ENCODE assay signal across 8 cellular contexts in genomic region chr12:56221233-56221756, GRCh38. TPM values are rescaled to one million over a fixed set of nuclear protein-coding genes. Genes with fewer than 3 reads are reported as not detected.
DNase-seq lines count a peak whose midpoint lies in the region; ATAC-seq, FAIRE-seq and TF ChIP-seq lines count a peak whose summit lies in the region.

No MANE protein-coding gene starts in this region.

- intact Hi-C loops in endothelial cell of umbilical vein (cut with micrococcal nuclease) (no loop called here), upper lobe of right lung (cut with DNase I) (no loop called here)

- CTCF ChIA-PET in AG04450 (lab: Charles Lee) (interaction anchor here (0.8 to 4.2 kb wide), 10 partner anchors 14 to 102 kb away, joined by 3 to 73 read pairs (median 10); partner anchors contain the start of genes ANKRD52, SMARCC2 and ZC3H10), endothelial cell of umbilical vein (lab: Charles Lee) (interaction anchor here (0.9 to 4.0 kb wide), 18 partner anchors 10 to 483 kb away, joined by 3 to 75 read pairs (median 6); partner anchors contain the start of genes ANKRD52, SMARCC2 and ZC3H10)

- H3K27ac ChIP-seq in AG04450 (ENCODE audit: low read depth, low read length) (peak overlapping the region; percentile 96), SK-N-MC (peak overlapping the region; percentile 88), endothelial cell of umbilical vein (ENCODE audit: insufficient read depth, low read depth, low read length) (peak overlapping the region; percentile 95), upper lobe of right lung (peak overlapping the region; percentile 96)

- no peaks in the 10 kb centered on the region for H3K9me3 ChIP-seq in AG04450 (ENCODE audit: control insufficient read depth, insufficient read depth, low read length)
- H3K9me3 ChIP-seq in SK-N-MC (ENCODE audit: low read depth, low read length): no peaks in the 10 kb centered on the region
- H3K9me3 ChIP-seq in endothelial cell of umbilical vein (replicated peaks; ENCODE audit: control insufficient read depth, insufficient read depth, low read length): no peaks in the 10 kb centered on the region
- H3K9me3 ChIP-seq in mononuclear cell (ENCODE audit: low read depth, low read length): no peaks in the 10 kb centered on the region
- H3K9me3 ChIP-seq in upper lobe of right lung: no peaks in the 10 kb centered on the region

- peak overlapping the region; percentile 91 for H3K4me3 ChIP-seq in AG04450 (ENCODE audit: low read depth, low read length)
- peak overlapping the region; percentile 97 for H3K4me3 ChIP-seq in GM12875 (ENCODE audit: low read depth, low read length)
- H3K4me3 ChIP-seq in SK-N-MC: peak overlapping the region; percentile 98
- H3K4me3 ChIP-seq in endothelial cell of umbilical vein (replicated peaks in 1 of 3; ENCODE audit: insufficient read depth in 1 of 3, low read depth in 1 of 3, low read length in 3 of 3): peak overlapping the region; percentile 80 to 93 (median 82)
- peak overlapping the region; percentile 98 for H3K4me3 ChIP-seq in mononuclear cell (ENCODE audit: low read length)
- H3K4me3 ChIP-seq in upper lobe of right lung: peak overlapping the region; percentile 75

- no peaks in the 10 kb centered on the region for H3K9me1 ChIP-seq in endothelial cell of umbilical vein (replicated peaks; ENCODE audit: control insufficient read depth, extremely low read depth, insufficient read depth, low read length)

- peak overlapping the region; percentile 64 for H3K4me2 ChIP-seq in endothelial cell of umbilical vein (ENCODE audit: insufficient read depth, low read length)

- dilution Hi-C loops in endothelial cell of umbilical vein (cut with MboI; ENCODE audit: extremely low pct_ligation_motif_present, low sequenced_read_pairs): no loop called here

- no peak for TF ChIP-seq CTCF in AG04450 (IDR thresholded peaks at IDR 0.05; ENCODE audit: low read depth, low read length)
- TF ChIP-seq CTCF in GM12875 (IDR thresholded peaks at IDR 0.05; ENCODE audit: borderline replicate concordance, insufficient read depth, low read depth, low read length): no peak
- TF ChIP-seq CTCF in endothelial cell of umbilical vein (IDR thresholded peaks at IDR 0.05; ENCODE audit: extremely low read depth in 1 of 2, insufficient read depth in 1 of 2, low read depth in 1 of 2, low read length in 2 of 2): no peak
- TF ChIP-seq CTCF in upper lobe of right lung (IDR thresholded peaks at IDR 0.05): no peak

- peaks cover 27% of the 10 kb centered on the region for H3K79me2 ChIP-seq in endothelial cell of umbilical vein (ENCODE audit: control insufficient read depth, insufficient read depth, low read length)

- no peaks in the 10 kb centered on the region for H4K20me1 ChIP-seq in endothelial cell of umbilical vein (replicated peaks; ENCODE audit: control insufficient read depth, extremely low read depth, insufficient read depth, low read length)

- POLR2A ChIA-PET in AG04450 (lab: Yijun Ruan, JAX): interaction anchor here (0.5 to 2.9 kb wide), 24 partner anchors 10 to 374 kb away, joined by 3 to 30 read pairs (median 5); partner anchors contain the start of genes ANKRD52, CNPY2, COQ10A and ESYT1
- POLR2A ChIA-PET in endothelial cell of umbilical vein (lab: Charles Lee): interaction anchor here (0.6 to 3.2 kb wide), 13 partner anchors 10 to 228 kb away, joined by 3 to 37 read pairs (median 5); partner anchors contain the start of genes ANKRD52, CNPY2, ESYT1 and SMARCC2

- H3K27me3 ChIP-seq in AG04450 (ENCODE audit: control insufficient read depth, insufficient read depth, low read length) (no peaks in the 10 kb centered on the region), endothelial cell of umbilical vein (ENCODE audit: control insufficient read depth in 2 of 2, insufficient read depth in 2 of 2, low read length in 2 of 2) (no peaks in the 10 kb centered on the region), mononuclear cell (ENCODE audit: insufficient read depth, low read length) (no peaks in the 10 kb centered on the region), upper lobe of right lung (no peaks in the 10 kb centered on the region)

- H3K4me1 ChIP-seq in endothelial cell of umbilical vein (ENCODE audit: control insufficient read depth, extremely low read depth, insufficient read depth, low read length) (peaks cover 19% of the 10 kb centered on the region), mononuclear cell (ENCODE audit: insufficient read depth, low read length) (peaks cover 55% of the 10 kb centered on the region), upper lobe of right lung (peaks cover 39% of the 10 kb centered on the region)

- ATAC-seq in HG03064 (IDR thresholded peaks at IDR 0.05; ENCODE audit: low read depth, unreplicated experiment) (peak; percentile 27), upper lobe of right lung (peak; percentile 34)

- DNase-seq in AG04450 (ENCODE audit: low read depth, low spot score): peak; percentile 46
- no peak for DNase-seq in SK-N-MC (ENCODE audit: low read depth, low spot score)
- DNase-seq in endothelial cell of umbilical vein (ENCODE audit: low read depth, low spot score): peak; percentile 70
- DNase-seq in upper lobe of right lung: peak; percentile 79
- no peak for DNase-seq in MV-4-11 (lab: John Stamatoyannopoulos, UW)

- peak; percentile 70 for FAIRE-seq in endothelial cell of umbilical vein (lab: Jason Lieb, UNC)

- no TSS peak for BruUV-seq in endothelial cell of umbilical vein (replicated peaks; lab: Mats Ljungman, UMichigan)

- H3K36me3 ChIP-seq in SK-N-MC (ENCODE audit: insufficient read depth, low read length) (no peaks in the 10 kb centered on the region; the same call in 1 of the 2 replicates), endothelial cell of umbilical vein (ENCODE audit: control insufficient read depth in 2 of 2, extremely low read depth in 1 of 2, insufficient read depth in 2 of 2, low read length in 2 of 2) (peaks cover 3 to 4% of the 10 kb centered on the region in 2 experiments), upper lobe of right lung (peaks cover 14% of the 10 kb centered on the region)

- peak overlapping the region; percentile 48 for H2AFZ ChIP-seq in endothelial cell of umbilical vein (ENCODE audit: low read depth, low read length)

- H3K9ac ChIP-seq in SK-N-MC (ENCODE audit: insufficient read length) (peak overlapping the region; percentile 89), endothelial cell of umbilical vein (replicated peaks; ENCODE audit: extremely low read depth, insufficient read depth, low read length) (peak overlapping the region; percentile 94)

- TF ChIP-seq POLR2A in endothelial cell of umbilical vein (IDR thresholded peaks at IDR 0.05; ENCODE audit: low read depth, low read length): no peak

RNA-seq across cellular contexts. Expression of gene RNF41, which starts 0.4 kb away (rescaled TPM):
- polyA plus RNA-seq in AG04450 (2011; rRNA removed) (97.2 and 123 TPM in 2 replicates), endothelial cell of umbilical vein (203 and 241 TPM in 2 replicates)
- polyA minus RNA-seq in AG04450 (2011; rRNA and poly(A)+ RNA removed): 250 and 366 TPM in 2 replicates
- total RNA-seq in endothelial cell of umbilical vein (80.1 and 88.3 TPM in 2 replicates), mononuclear cell (34.3 TPM), upper lobe of right lung (51.6 TPM)
- 163 and 177 TPM in 2 replicates for polyA plus RNA-seq in endothelial cell of umbilical vein (2011; cell fraction: cytosol; rRNA removed)
- polyA plus RNA-seq in endothelial cell of umbilical vein (2011; cell fraction: nucleus; rRNA removed): 76.1 and 104 TPM in 2 replicates
- 90.1 and 101 TPM in 2 replicates for polyA plus RNA-seq in endothelial cell of umbilical vein (2012)
- 492 and 595 TPM in 2 replicates for polyA minus RNA-seq in endothelial cell of umbilical vein
- polyA minus RNA-seq in endothelial cell of umbilical vein (2011; cell fraction: cytosol; rRNA and poly(A)+ RNA removed): 46.1 TPM
- 86.2 and 94.5 TPM in 2 replicates for polyA minus RNA-seq in endothelial cell of umbilical vein (2011; cell fraction: nucleus; rRNA and poly(A)+ RNA removed)

RNA-seq across cellular contexts. Expression of gene NABP2, which starts 2.8 kb away (rescaled TPM):
- 46.9 and 52.5 TPM in 2 replicates for polyA plus RNA-seq in AG04450 (2011; rRNA removed)
- 17.4 and 19.6 TPM in 2 replicates for polyA minus RNA-seq in AG04450 (2011; rRNA and poly(A)+ RNA removed)
- 41.0 and 42.4 TPM in 2 replicates for total RNA-seq in endothelial cell of umbilical vein
- 55.3 and 59.7 TPM in 2 replicates for polyA plus RNA-seq in endothelial cell of umbilical vein
- 65.9 and 69.7 TPM in 2 replicates for polyA plus RNA-seq in endothelial cell of umbilical vein (2011; cell fraction: cytosol; rRNA removed)
- polyA plus RNA-seq in endothelial cell of umbilical vein (2011; cell fraction: nucleus; rRNA removed): 12.9 and 13.4 TPM in 2 replicates
- polyA plus RNA-seq in endothelial cell of umbilical vein (2012): 47.3 and 55.9 TPM in 2 replicates
- 27.1 and 29.5 TPM in 2 replicates for polyA minus RNA-seq in endothelial cell of umbilical vein
- 20.0 TPM for polyA minus RNA-seq in endothelial cell of umbilical vein (2011; cell fraction: cytosol; rRNA and poly(A)+ RNA removed)
- polyA minus RNA-seq in endothelial cell of umbilical vein (2011; cell fraction: nucleus; rRNA and poly(A)+ RNA removed): 4.5 and 5.5 TPM in 2 replicates
- 8.9 TPM for total RNA-seq in mononuclear cell
- total RNA-seq in upper lobe of right lung: 19.8 TPM

RNA-seq across cellular contexts. Expression of gene SLC39A5, which starts 8.6 kb away (rescaled TPM):
- polyA plus RNA-seq in AG04450 (2011; rRNA removed): not detected in 2 replicates
- polyA minus RNA-seq in AG04450 (2011; rRNA and poly(A)+ RNA removed): not detected in 2 replicates
- not detected in 2 replicates for total RNA-seq in endothelial cell of umbilical vein
- polyA plus RNA-seq in endothelial cell of umbilical vein: 0.10 and 0.11 TPM in 2 replicates
- polyA plus RNA-seq in endothelial cell of umbilical vein (2011; cell fraction: cytosol; rRNA removed): not detected in 2 replicates
- 0.53 and 1.3 TPM in 2 replicates for polyA plus RNA-seq in endothelial cell of umbilical vein (2011; cell fraction: nucleus; rRNA removed)
- not detected in 2 replicates for polyA plus RNA-seq in endothelial cell of umbilical vein (2012)
- polyA minus RNA-seq in endothelial cell of umbilical vein: not detected in 2 replicates
- polyA minus RNA-seq in endothelial cell of umbilical vein (2011; cell fraction: cytosol; rRNA and poly(A)+ RNA removed): not detected
- polyA minus RNA-seq in endothelial cell of umbilical vein (2011; cell fraction: nucleus; rRNA and poly(A)+ RNA removed): not detected in 2 replicates
- total RNA-seq in mononuclear cell: not detected
- 0.87 TPM for total RNA-seq in upper lobe of right lung

RNA-seq across cellular contexts. Expression of gene SMARCC2, which starts 32.0 kb away (rescaled TPM):
- polyA plus RNA-seq in AG04450 (2011; rRNA removed) (90.2 and 101 TPM in 2 replicates), endothelial cell of umbilical vein (51.1 and 51.9 TPM in 2 replicates)
- 167 and 171 TPM in 2 replicates for polyA minus RNA-seq in AG04450 (2011; rRNA and poly(A)+ RNA removed)
- total RNA-seq in endothelial cell of umbilical vein (117 and 121 TPM in 2 replicates), mononuclear cell (61.1 TPM), upper lobe of right lung (117 TPM)
- 40.9 and 43.3 TPM in 2 replicates for polyA plus RNA-seq in endothelial cell of umbilical vein (2011; cell fraction: cytosol; rRNA removed)
- 286 and 302 TPM in 2 replicates for polyA plus RNA-seq in endothelial cell of umbilical vein (2011; cell fraction: nucleus; rRNA removed)
- 86.0 and 86.1 TPM in 2 replicates for polyA plus RNA-seq in endothelial cell of umbilical vein (2012)
- polyA minus RNA-seq in endothelial cell of umbilical vein: 152 and 159 TPM in 2 replicates
- 42.2 TPM for polyA minus RNA-seq in endothelial cell of umbilical vein (2011; cell fraction: cytosol; rRNA and poly(A)+ RNA removed)
- 150 and 170 TPM in 2 replicates for polyA minus RNA-seq in endothelial cell of umbilical vein (2011; cell fraction: nucleus; rRNA and poly(A)+ RNA removed)

RNA-seq across cellular contexts. Expression of gene ANKRD52, which starts 36.9 kb away (rescaled TPM):
- polyA plus RNA-seq in AG04450 (2011; rRNA removed) (16.0 and 20.2 TPM in 2 replicates), endothelial cell of umbilical vein (28.6 and 30.8 TPM in 2 replicates)
- polyA minus RNA-seq in AG04450 (2011; rRNA and poly(A)+ RNA removed): 34.8 and 35.0 TPM in 2 replicates
- total RNA-seq in endothelial cell of umbilical vein (62.0 and 66.3 TPM in 2 replicates), mononuclear cell (8.4 TPM), upper lobe of right lung (28.0 TPM)
- 23.6 and 23.9 TPM in 2 replicates for polyA plus RNA-seq in endothelial cell of umbilical vein (2011; cell fraction: cytosol; rRNA removed)
- 70.5 and 81.8 TPM in 2 replicates for polyA plus RNA-seq in endothelial cell of umbilical vein (2011; cell fraction: nucleus; rRNA removed)
- 31.5 and 31.9 TPM in 2 replicates for polyA plus RNA-seq in endothelial cell of umbilical vein (2012)
- polyA minus RNA-seq in endothelial cell of umbilical vein: 57.9 and 62.2 TPM in 2 replicates
- 25.1 TPM for polyA minus RNA-seq in endothelial cell of umbilical vein (2011; cell fraction: cytosol; rRNA and poly(A)+ RNA removed)
- polyA minus RNA-seq in endothelial cell of umbilical vein (2011; cell fraction: nucleus; rRNA and poly(A)+ RNA removed): 23.8 and 27.6 TPM in 2 replicates

Comparison
In these comparisons a context has a peak if more than half of its experiments do, and no peak if none do; other contexts are left out.
1. DNase-seq: peak in AG04450 (single experiment), endothelial cell of umbilical vein (single experiment) and upper lobe of right lung (single experiment); none in SK-N-MC (single experiment) and MV-4-11 (single experiment).
2. Peak in every context shown above with its lines, with median percentiles within 50 percentile points of each other: H3K27ac ChIP-seq and H3K4me3 ChIP-seq.